In the genomic region with DNA sequence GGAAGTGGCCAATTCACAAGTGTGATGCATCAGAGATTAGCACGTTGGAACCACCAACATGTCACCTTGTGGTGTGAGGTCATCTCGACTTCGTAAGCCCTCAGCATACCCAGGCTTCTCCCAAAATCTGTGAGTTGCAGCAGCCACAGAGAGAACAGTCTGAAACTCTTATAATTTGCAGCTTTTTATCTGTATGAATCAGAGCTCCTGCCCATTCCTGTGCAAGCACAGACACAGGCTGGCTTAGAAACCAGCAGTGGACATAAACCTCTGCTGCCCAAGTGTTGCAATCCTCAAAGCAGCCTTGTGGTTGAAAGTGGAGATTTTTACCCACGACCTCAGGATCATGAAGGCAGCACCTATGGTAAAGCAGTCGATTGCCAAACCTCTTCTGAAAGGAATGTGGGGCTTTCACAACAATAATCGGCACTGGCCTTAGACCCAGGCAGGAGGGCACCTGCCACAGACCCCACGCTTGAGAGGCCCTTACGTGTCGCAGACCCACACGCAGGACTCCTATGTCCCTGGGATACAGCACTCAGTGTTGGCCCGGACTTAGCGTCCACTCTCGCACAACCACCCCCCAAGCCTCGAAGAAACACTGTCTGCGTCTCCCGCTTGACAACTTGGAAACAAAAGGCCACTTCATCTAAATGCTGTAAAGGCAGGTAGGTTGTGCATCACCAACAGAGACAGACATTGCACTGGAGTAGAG, we compare ENCODE assay signal across 19 cellular contexts. TPM values are rescaled to one million over a fixed set of nuclear protein-coding genes. Genes with fewer than 3 reads are reported as not detected.
DNase-seq lines count a peak whose midpoint lies in the region; ATAC-seq and TF ChIP-seq lines count a peak whose summit lies in the region.
"Had no signal": no experiment of that assay in that cellular context is flagged by ENCODE, and none has a peak within 500 bp of the region (broad histone marks: within the 10 kb centered on the region; RNA-seq: fewer than 3 reads in every experiment).

No MANE protein-coding gene starts in this region.

- peak; percentile 33 for DNase-seq in Right ventricle myocardium inferior (ENCODE audit: missing footprints)
- no peak for DNase-seq in left ventricle myocardium inferior
- peak; percentile 45 for DNase-seq in astrocyte of the hippocampus (ENCODE audit: low read depth, low spot score)
- peak; percentile 9 to 46 (median 35) for DNase-seq in immature natural killer cell
- DNase-seq in caudate nucleus (lab: John Stamatoyannopoulos, UW), result no peak
- DNase-seq in NCI-H82 treated with DMSO at 0.1 percent for 48 hours (lab: John Stamatoyannopoulos, UW; ENCODE audit: unreplicated experiment), result no peak
- DNase-seq: activated T-cell treated with anti-CD3 and anti-CD28 coated beads, Interleukin-2, amount 50 U/mL, for 48 hours; aorta; DMS153; effector memory CD8-positive, alpha-beta T cell; MM.1S; ovary; stimulated activated CD8-positive, alpha-beta memory T cell treated with anti-CD3 and anti-CD28 coated beads, Interleukin-4, amount 100 ng/mL, for 48 hours had no signal

- H3K36me3 Mint-ChIP-seq in immature natural killer cell, result peaks cover 0 to 10% (median 3%) of the 10 kb centered on the region in 3 donors
- H3K36me3 Mint-ChIP-seq: mesothelial cell of epicardium had no signal

- intact Hi-C loops in Right ventricle myocardium inferior (cut with DNase I) (no loop called here), left ventricle myocardium inferior (cut with micrococcal nuclease) (no loop called here)

- H3K4me1 Mint-ChIP-seq in immature natural killer cell, result peaks cover 20 to 24% of the 10 kb centered on the region in 2 donors

- H3K4me1 ChIP-seq in left ventricle myocardium inferior, result peaks cover 27% of the 10 kb centered on the region

- no peaks in the 10 kb centered on the region for H3K27me3 ChIP-seq in left ventricle myocardium inferior (ENCODE audit: low read depth)
- H3K27me3 ChIP-seq: ovary, tibial nerve had no signal

- H3K9me3 ChIP-seq in left ventricle myocardium inferior (replicated peaks), result no peaks in the 10 kb centered on the region
- H3K9me3 ChIP-seq: A549, ovary, tibial nerve had no signal

- H3K27ac Mint-ChIP-seq in immature natural killer cell, result peak overlapping the region in 1 of 6 donors; percentile 28
- H3K27ac Mint-ChIP-seq: effector memory CD8-positive, alpha-beta T cell; mesothelial cell of epicardium had no signal

- TF ChIP-seq CTCF in left ventricle myocardium inferior (IDR thresholded peaks at IDR 0.05; ENCODE audit: borderline replicate concordance), result no peak

- no peak overlapping the region for H3K4me3 ChIP-seq in left ventricle myocardium inferior
- H3K4me3 ChIP-seq: A549, GM12878, ovary, tibial nerve had no signal

- H3K4me3 Mint-ChIP-seq in immature natural killer cell, result no peak overlapping the region
- H3K4me3 Mint-ChIP-seq: effector memory CD8-positive, alpha-beta T cell; mesothelial cell of epicardium had no signal

- ATAC-seq in Right ventricle myocardium inferior, result no peak
- ATAC-seq in HG03108 (IDR thresholded peaks at IDR 0.05; ENCODE audit: unreplicated experiment), result no peak
- no peak for ATAC-seq in GM19023 (IDR thresholded peaks at IDR 0.05; ENCODE audit: unreplicated experiment)
- ATAC-seq: A549; effector memory CD8-positive, alpha-beta T cell; GM12878 had no signal

- H3K27ac ChIP-seq in left ventricle myocardium inferior (replicated peaks) (no peak overlapping the region), caudate nucleus (ENCODE audit: low read depth, low read length) (no peak overlapping the region)
- H3K27ac ChIP-seq: ovary, tibial nerve had no signal

- H3K36me3 ChIP-seq in left ventricle myocardium inferior, result peaks cover 9% of the 10 kb centered on the region
- H3K36me3 ChIP-seq: ovary had no signal

- H3K9me3 Mint-ChIP-seq in immature natural killer cell, result no peaks in the 10 kb centered on the region
- H3K9me3 Mint-ChIP-seq: effector memory CD8-positive, alpha-beta T cell; mesothelial cell of epicardium had no signal

- H3K27me3 Mint-ChIP-seq in immature natural killer cell (ENCODE audit: low read depth in 3 of 3), result peaks cover 0 to 3% (median 0%) of the 10 kb centered on the region in 3 donors
- H3K27me3 Mint-ChIP-seq: effector memory CD8-positive, alpha-beta T cell had no signal

RNA-seq across cellular contexts. Expression of a gene that starts 24.5 kb away (rescaled TPM):
- total RNA-seq in Right ventricle myocardium inferior (8.2 TPM), left ventricle myocardium inferior (12.5 TPM)
- under 1 TPM in 2 of 3 donors, not detected in 1; 0.11 to 0.59 TPM for polyA plus RNA-seq in immature natural killer cell

RNA-seq across cellular contexts. Expression of a gene that starts 29.6 kb away (rescaled TPM):
- total RNA-seq in Right ventricle myocardium inferior, result 48.2 TPM
- total RNA-seq in left ventricle myocardium inferior, result 50.4 TPM
- 1 to 10 TPM in 2 of 3 donors, under 1 TPM in 1; 0.64 to 4.5 (median 1.1) TPM for polyA plus RNA-seq in immature natural killer cell

RNA-seq across cellular contexts. Expression of a gene that starts 39.5 kb away (rescaled TPM):
- 1.8 TPM for total RNA-seq in Right ventricle myocardium inferior
- total RNA-seq in left ventricle myocardium inferior, result 0.69 TPM
- polyA plus RNA-seq in immature natural killer cell, result not detected
- total RNA-seq: GM12878 had no signal
- polyA plus RNA-seq: aorta, GM12878 had no signal

Comparison
In these comparisons a context has a peak if more than half of its experiments do, and no peak if none do; other contexts are left out.
1. DNase-seq: peak in Right ventricle myocardium inferior (single experiment), astrocyte of the hippocampus (single experiment) and immature natural killer cell (3 of 3); none in left ventricle myocardium inferior (single experiment), caudate nucleus (0 of 61) and NCI-H82 treated with DMSO at 0.1 percent for 48 hours (single experiment).